ENCODE assay signal across 8 cellular contexts in the genomic region with DNA sequence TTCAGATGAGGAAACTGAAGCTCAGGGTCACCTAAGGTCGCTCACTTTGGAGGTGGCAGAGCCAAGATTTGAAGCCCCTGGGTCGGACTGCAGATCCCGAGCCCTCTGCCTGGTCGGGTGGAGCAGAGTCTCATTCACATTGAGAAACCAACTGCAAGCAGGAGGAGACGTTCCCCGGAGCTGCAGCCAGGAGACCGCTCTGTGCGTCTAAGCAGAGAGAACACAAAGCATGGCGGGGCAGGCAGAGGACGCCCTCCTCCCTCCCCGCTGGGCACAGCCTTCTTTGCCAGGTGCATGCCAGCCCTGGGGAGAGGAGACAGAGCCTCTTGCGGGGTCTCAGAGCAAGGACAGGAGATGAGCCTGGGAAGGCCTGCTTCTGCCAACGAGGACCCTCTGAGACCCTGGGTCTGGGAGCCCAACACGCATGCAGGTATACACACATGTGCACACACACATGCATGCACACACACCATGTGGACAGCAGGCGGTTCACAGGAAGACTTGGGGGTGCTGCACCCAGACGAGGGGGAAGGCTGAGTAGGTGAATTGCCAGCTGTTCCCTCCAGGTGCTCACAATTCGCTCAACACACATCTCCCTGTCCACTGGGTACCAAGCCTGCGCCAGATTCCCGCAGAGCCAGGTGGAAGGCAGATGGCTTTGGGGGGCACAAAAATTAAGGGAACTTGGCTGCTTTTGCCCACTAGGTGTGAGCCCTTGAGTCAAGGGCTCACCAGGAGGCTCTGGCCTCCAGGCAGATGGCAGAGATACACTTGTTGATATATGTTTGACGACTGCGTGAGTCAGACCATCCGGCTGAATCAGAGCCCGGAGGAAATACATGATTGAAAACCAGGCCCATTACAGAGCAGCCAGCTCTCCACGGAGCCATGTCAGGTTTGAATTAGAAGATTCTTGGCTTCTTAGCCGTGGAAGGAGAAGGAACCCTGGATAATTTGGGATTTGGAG. TPM values are rescaled to one million over a fixed set of nuclear protein-coding genes. Genes with fewer than 3 reads are reported as not detected.
DNase-seq lines count a peak whose midpoint lies in the region; ATAC-seq and TF ChIP-seq lines count a peak whose summit lies in the region.

No MANE protein-coding gene starts in this region.

- peaks cover 2% of the 10 kb centered on the region for H3K27me3 ChIP-seq in CD8-positive, alpha-beta T cell (ENCODE audit: insufficient read depth, low read length)
- H3K27me3 ChIP-seq in kidney epithelial cell (ENCODE audit: control insufficient read depth, insufficient read depth, low read length) = peaks cover 31% of the 10 kb centered on the region

- no peak overlapping the region for H3K4me3 ChIP-seq in CD8-positive, alpha-beta T cell (ENCODE audit: low read depth, low read length)
- H3K4me3 ChIP-seq in kidney epithelial cell (ENCODE audit: low read depth, low read length) = no peak overlapping the region

- H3K27ac ChIP-seq in CD8-positive, alpha-beta T cell (ENCODE audit: low read depth, low read length) = no peak overlapping the region

- ATAC-seq in CD8-positive, alpha-beta T cell = peak; percentile 62
- ATAC-seq in activated B cell treated with CpG ODN at 0.5 μM for 24 hours (ENCODE audit: low read depth) = peak; percentile 42
- no peak for ATAC-seq in HG02981 (IDR thresholded peaks at IDR 0.05; ENCODE audit: unreplicated experiment)
- no peak for ATAC-seq in WTC11
- ATAC-seq in HG03469 (IDR thresholded peaks at IDR 0.05; ENCODE audit: unreplicated experiment) = no peak

- no peaks in the 10 kb centered on the region for H3K9me3 Mint-ChIP-seq in CD8-positive, alpha-beta T cell
- H3K9me3 Mint-ChIP-seq in activated B cell treated with CpG ODN at 0.5 μM for 24 hours = no peaks in the 10 kb centered on the region
- H3K9me3 Mint-ChIP-seq in WTC11 = no peaks in the 10 kb centered on the region

- no peaks in the 10 kb centered on the region for H3K36me3 Mint-ChIP-seq in CD8-positive, alpha-beta T cell
- H3K36me3 Mint-ChIP-seq in activated B cell treated with CpG ODN at 0.5 μM for 24 hours (ENCODE audit: low read depth) (no peaks in the 10 kb centered on the region), WTC11 (no peaks in the 10 kb centered on the region)

- H3K4me1 ChIP-seq in CD8-positive, alpha-beta T cell (ENCODE audit: insufficient read depth, low read length) = no peaks in the 10 kb centered on the region

- TF ChIP-seq CTCF in CD8-positive, alpha-beta T cell (IDR thresholded peaks at IDR 0.05) = no peak
- TF ChIP-seq CTCF in activated B cell treated with CpG ODN at 0.5 μM for 24 hours (IDR thresholded peaks at IDR 0.05) = no peak
- peak; percentile 19 for TF ChIP-seq CTCF in kidney epithelial cell (IDR thresholded peaks at IDR 0.05; ENCODE audit: insufficient read depth, low read length, poor library complexity, severe bottlenecking)
- no peak for TF ChIP-seq CTCF in WTC11 (IDR thresholded peaks at IDR 0.05)

- intact Hi-C loops in CD8-positive, alpha-beta T cell (cut with DNase I, micrococcal nuclease) = loop anchor here in 1 of 2 experiments (1.0 kb wide), 3 partner anchors 35 to 105 kb away; no protein-coding TSS in a partner anchor
- intact Hi-C loops in activated B cell treated with CpG ODN at 0.5 μM for 24 hours (cut with micrococcal nuclease) = no loop called here

- peaks cover 5% of the 10 kb centered on the region for H3K4me1 Mint-ChIP-seq in CD8-positive, alpha-beta T cell (ENCODE audit: low read depth)
- H3K4me1 Mint-ChIP-seq in activated B cell treated with CpG ODN at 0.5 μM for 24 hours (peaks cover 5% of the 10 kb centered on the region), WTC11 (0 out of 2 replicates have a peak, but pooled peaks cover 3% of the 10 kb centered on the region)

- peaks cover 12% of the 10 kb centered on the region for H3K27me3 Mint-ChIP-seq in CD8-positive, alpha-beta T cell (ENCODE audit: low read depth)
- H3K27me3 Mint-ChIP-seq in activated B cell treated with CpG ODN at 0.5 μM for 24 hours = peaks cover 13% of the 10 kb centered on the region
- peaks cover 8% of the 10 kb centered on the region for H3K27me3 Mint-ChIP-seq in WTC11 (ENCODE audit: low read depth)

- peak overlapping the region; percentile 62 for H3K27ac Mint-ChIP-seq in CD8-positive, alpha-beta T cell
- no peak overlapping the region for H3K27ac Mint-ChIP-seq in activated B cell treated with CpG ODN at 0.5 μM for 24 hours
- no peak overlapping the region for H3K27ac Mint-ChIP-seq in WTC11

- H3K36me3 ChIP-seq in CD8-positive, alpha-beta T cell (ENCODE audit: insufficient read depth, low read length) = no peaks in the 10 kb centered on the region
- no peaks in the 10 kb centered on the region for H3K36me3 ChIP-seq in kidney epithelial cell (ENCODE audit: control insufficient read depth, insufficient read depth, low read length)

- CTCF ChIA-PET in CD8-positive, alpha-beta T cell (lab: Charles Lee) = interaction anchor here (0.9 to 1.3 kb wide), 4 partner anchors 19 to 105 kb away, joined by 3 to 5 read pairs (median 3); no protein-coding TSS in a partner anchor
- CTCF ChIA-PET in activated B cell treated with CpG ODN at 0.5 μM for 24 hours (lab: Charles Lee) (no interaction called here), WTC11 (lab: Charles Lee) (interaction anchor here (1.3 to 1.6 kb wide), 3 partner anchors 87 to 126 kb away, joined by 3 to 9 read pairs (median 3); no protein-coding TSS in a partner anchor)

- no peaks in the 10 kb centered on the region for H3K9me3 ChIP-seq in CD8-positive, alpha-beta T cell (ENCODE audit: low read length)

- H3K4me3 Mint-ChIP-seq in CD8-positive, alpha-beta T cell = no peak overlapping the region
- no peak overlapping the region for H3K4me3 Mint-ChIP-seq in activated B cell treated with CpG ODN at 0.5 μM for 24 hours
- no peak overlapping the region for H3K4me3 Mint-ChIP-seq in WTC11

- POLR2A ChIA-PET in CD8-positive, alpha-beta T cell (lab: Charles Lee) = interaction anchor here (1.0 kb wide), 1 partner anchor 91 kb away, joined by 4 read pairs; no protein-coding TSS in a partner anchor
- POLR2A ChIA-PET in activated B cell treated with CpG ODN at 0.5 μM for 24 hours (lab: Charles Lee) (interaction anchor here (0.7 to 0.8 kb wide), 2 partner anchors 48 to 83 kb away, joined by 3 read pairs; no protein-coding TSS in a partner anchor), WTC11 (lab: Charles Lee) (no interaction called here)

- DNase-seq in CD8-positive, alpha-beta T cell = peak in 1 of 7 experiments; percentile 27
- DNase-seq in LoVo (ENCODE audit: low spot score) (peak; percentile 36), activated B cell treated with CpG ODN at 0.5 μM for 24 hours (no peak), kidney epithelial cell (ENCODE audit: low read depth) (peak; percentile 61), WTC11 (ENCODE audit: low spot score) (no peak), ureter (ENCODE audit: low spot score) (no peak)

TF ChIP-seq in WTC11, 78 proteins besides CTCF, POLR2A, EP300 and RAD21 (continues in another document):
- TF ChIP-seq USF2 (CRISPR knock-in tag; IDR thresholded peaks at IDR 0.05) (no peak), NFYB (CRISPR knock-in tag; conservative IDR thresholded peaks at IDR 0.05; ENCODE audit: low read depth) (no peak), ZNF423 (CRISPR knock-in tag; IDR thresholded peaks at IDR 0.05) (no peak), MAX (CRISPR knock-in tag; IDR thresholded peaks at IDR 0.05) (no peak), E2F5 (CRISPR knock-in tag; IDR thresholded peaks at IDR 0.05) (no peak), NR3C1 (CRISPR knock-in tag; conservative IDR thresholded peaks at IDR 0.05; ENCODE audit: low read depth) (no peak), HMGA2 (CRISPR knock-in tag; IDR thresholded peaks at IDR 0.05) (no peak), GRHL2 (CRISPR knock-in tag; IDR thresholded peaks at IDR 0.05; ENCODE audit: insufficient replicate concordance, severe bottlenecking) (no peak), PREB (CRISPR knock-in tag; IDR thresholded peaks at IDR 0.05; ENCODE audit: borderline replicate concordance) (no peak), CREM (CRISPR knock-in tag; IDR thresholded peaks at IDR 0.05) (no peak)
- TF ChIP-seq, protein P1, sequence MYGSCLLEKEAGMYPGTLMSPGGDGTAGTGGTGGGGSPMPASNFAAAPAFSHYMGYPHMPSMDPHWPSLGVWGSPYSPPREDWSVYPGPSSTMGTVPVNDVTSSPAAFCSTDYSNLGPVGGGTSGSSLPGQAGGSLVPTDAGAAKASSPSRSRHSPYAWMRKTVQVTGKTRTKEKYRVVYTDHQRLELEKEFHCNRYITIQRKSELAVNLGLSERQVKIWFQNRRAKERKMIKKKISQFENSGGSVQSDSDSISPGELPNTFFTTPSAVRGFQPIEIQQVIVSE (CRISPR knock-in tag; IDR thresholded peaks at IDR 0.05; ENCODE audit: borderline replicate concordance) = no peak

RNA-seq across cellular contexts. Expression of gene NTSR1, which starts 5.5 kb away (rescaled TPM):
- total RNA-seq in CD8-positive, alpha-beta T cell = not detected
- total RNA-seq in activated B cell treated with CpG ODN at 0.5 μM for 24 hours (not detected in 2 replicates), kidney epithelial cell (0.08 and 0.14 TPM in 2 replicates), WTC11 (2021) (0.57 to 0.85 TPM (median 0.63 TPM) in 3 replicates), ureter (not detected)

Comparison
In these comparisons a context has a peak if more than half of its experiments do, and no peak if none do; other contexts are left out.
1. ATAC-seq: peak in CD8-positive, alpha-beta T cell (single experiment) and activated B cell treated with CpG ODN at 0.5 μM for 24 hours (single experiment); none in HG02981 (single experiment), WTC11 (single experiment) and HG03469 (single experiment).
2. DNase-seq: peak in LoVo (single experiment) and kidney epithelial cell (single experiment); none in activated B cell treated with CpG ODN at 0.5 μM for 24 hours (single experiment), WTC11 (single experiment) and ureter (single experiment).